ENCODE assay signal across 13 cellular contexts in genomic region chr12:65019696-65020095, GRCh38.
DNase-seq lines count a peak whose midpoint lies in the region; ATAC-seq and TF ChIP-seq lines count a peak whose summit lies in the region.
"Had no signal": no experiment of that assay in that cellular context is flagged by ENCODE, and none has a peak within 500 bp of the region (broad histone marks: within the 10 kb centered on the region; RNA-seq: fewer than 3 reads in every experiment).

No MANE protein-coding gene starts in this region.

- no peak for ATAC-seq in GM18505 (IDR thresholded peaks at IDR 0.05; ENCODE audit: unreplicated experiment)
- no peak for ATAC-seq in stimulated activated effector memory CD8-positive, alpha-beta T cell treated with anti-CD3 and anti-CD28 coated beads, Interleukin-12 subunit alpha, Interleukin-12 subunit beta, amount 100 ng/mL, for 72 hours
- ATAC-seq: GM23338 had no signal

- no peak overlapping the region for H3K27ac Mint-ChIP-seq in stimulated activated effector memory CD8-positive, alpha-beta T cell treated with anti-CD3 and anti-CD28 coated beads, Interleukin-12 subunit alpha, Interleukin-12 subunit beta, amount 100 ng/mL, for 72 hours
- H3K27ac Mint-ChIP-seq: CD4-positive, alpha-beta memory T cell; GM23338 had no signal

- TF ChIP-seq POLR2A in GM18505 (IDR thresholded peaks at IDR 0.05; ENCODE audit: borderline replicate concordance, extremely low read depth, insufficient read depth, insufficient read length): no peak

- H3K9me3 Mint-ChIP-seq in stimulated activated effector memory CD8-positive, alpha-beta T cell treated with anti-CD3 and anti-CD28 coated beads, Interleukin-12 subunit alpha, Interleukin-12 subunit beta, amount 100 ng/mL, for 72 hours: no peaks in the 10 kb centered on the region
- H3K9me3 Mint-ChIP-seq: CD4-positive, alpha-beta memory T cell; GM23338 had no signal

- H3K4me1 Mint-ChIP-seq in stimulated activated effector memory CD8-positive, alpha-beta T cell treated with anti-CD3 and anti-CD28 coated beads, Interleukin-12 subunit alpha, Interleukin-12 subunit beta, amount 100 ng/mL, for 72 hours: no peaks in the 10 kb centered on the region
- H3K4me1 Mint-ChIP-seq: CD4-positive, alpha-beta memory T cell had no signal

- H3K36me3 Mint-ChIP-seq in stimulated activated effector memory CD8-positive, alpha-beta T cell treated with anti-CD3 and anti-CD28 coated beads, Interleukin-12 subunit alpha, Interleukin-12 subunit beta, amount 100 ng/mL, for 72 hours: no peaks in the 10 kb centered on the region
- H3K36me3 Mint-ChIP-seq: CD4-positive, alpha-beta memory T cell had no signal

- H3K4me3 Mint-ChIP-seq in stimulated activated effector memory CD8-positive, alpha-beta T cell treated with anti-CD3 and anti-CD28 coated beads, Interleukin-12 subunit alpha, Interleukin-12 subunit beta, amount 100 ng/mL, for 72 hours: no peak overlapping the region
- H3K4me3 Mint-ChIP-seq: CD4-positive, alpha-beta memory T cell; GM23338 had no signal

- peak; percentile 9 for DNase-seq in NCI-H748 (lab: John Stamatoyannopoulos, UW; ENCODE audit: unreplicated experiment)
- DNase-seq in NCI-H748 treated with DMSO at 0.1 percent for 48 hours (lab: John Stamatoyannopoulos, UW): no peak
- peak; percentile 47 for DNase-seq in LHCN-M2 (ENCODE audit: low read depth)
- peak; percentile 17 for DNase-seq in medulla oblongata (ENCODE audit: extremely low spot score)
- DNase-seq in retina: no peak
- DNase-seq in stimulated activated effector memory CD8-positive, alpha-beta T cell treated with anti-CD3 and anti-CD28 coated beads, Interleukin-12 subunit alpha, Interleukin-12 subunit beta, amount 100 ng/mL, for 72 hours (ENCODE audit: low spot score in 2 of 2): no peak
- DNase-seq: BE2C; CD4-positive, alpha-beta memory T cell; DMS79 treated with DMSO at 0.1 percent for 48 hours; EL; H7 had no signal

Comparison
In these comparisons a context has a peak if more than half of its experiments do, and no peak if none do; other contexts are left out.
1. DNase-seq: peak in NCI-H748 (single experiment), LHCN-M2 (single experiment) and medulla oblongata (single experiment); none in NCI-H748 treated with DMSO at 0.1 percent for 48 hours (single experiment), retina (single experiment) and stimulated activated effector memory CD8-positive, alpha-beta T cell treated with anti-CD3 and anti-CD28 coated beads, Interleukin-12 subunit alpha, Interleukin-12 subunit beta, amount 100 ng/mL, for 72 hours (0 of 2).